13 cellular contexts compared by ENCODE assay signal in the genomic region with DNA sequence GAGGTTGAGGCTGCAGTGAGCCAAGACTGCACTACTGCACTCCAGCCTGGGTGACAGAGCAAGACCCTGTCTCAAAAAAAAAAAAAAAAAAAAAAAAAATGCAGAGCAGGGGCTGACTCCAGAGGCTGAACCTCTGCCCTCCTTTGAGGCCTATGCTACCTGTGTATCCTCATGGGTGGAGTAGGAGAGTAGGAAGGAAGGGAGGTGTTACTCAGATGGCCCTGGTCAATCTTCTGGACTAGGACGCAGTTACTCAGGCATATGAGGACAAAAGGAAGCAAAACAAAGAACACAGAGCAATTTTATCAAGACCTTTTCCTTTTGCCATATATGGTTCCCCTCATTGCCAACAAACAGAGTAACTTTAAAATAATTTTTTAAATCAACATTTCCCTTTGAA. TPM values are rescaled to one million over a fixed set of nuclear protein-coding genes. Genes with fewer than 3 reads are reported as not detected.
DNase-seq lines count a peak whose midpoint lies in the region; ATAC-seq and TF ChIP-seq lines count a peak whose summit lies in the region.
"Had no signal": no experiment of that assay in that cellular context is flagged by ENCODE, and none has a peak within 500 bp of the region (broad histone marks: within the 10 kb centered on the region; RNA-seq: fewer than 3 reads in every experiment).

No MANE protein-coding gene starts in this region.

- ATAC-seq in right cardiac atrium (peak; percentile 44 to 83), HG03571 (IDR thresholded peaks at IDR 0.05; ENCODE audit: unreplicated experiment) (no peak), SK-N-SH treated with all-trans-retinoic acid at 6 μM for 48 hours (no peak)

- H3K27ac ChIP-seq in right cardiac atrium (ENCODE audit: low read length) (peak overlapping the region; percentile 98), uterus (peak overlapping the region; percentile 86 to 96)

- H3K27me3 ChIP-seq in right cardiac atrium (ENCODE audit: control insufficient read depth, insufficient read depth): no peaks in the 10 kb centered on the region
- no peaks in the 10 kb centered on the region for H3K27me3 ChIP-seq in uterus

- no peaks in the 10 kb centered on the region for H3K36me3 ChIP-seq in uterus

- peaks cover 16% of the 10 kb centered on the region for H3K4me1 ChIP-seq in right cardiac atrium (ENCODE audit: control insufficient read depth, insufficient read depth, low read length)
- H3K4me1 ChIP-seq in uterus: peaks cover 13 to 17% of the 10 kb centered on the region in 2 donors

- no peaks in the 10 kb centered on the region for H3K9me3 ChIP-seq in right cardiac atrium (ENCODE audit: control insufficient read depth, low read length)
- H3K9me3 ChIP-seq in uterus: no peaks in the 10 kb centered on the region

- WGBS in right cardiac atrium: 50% methylated on average over 1 of the region's 1 CpG

- DNase-seq in NCI-H2196 (lab: John Stamatoyannopoulos, UW; ENCODE audit: unreplicated experiment) (peak; percentile 32), NCI-H2196 treated with DMSO at 0.1 percent for 48 hours (lab: John Stamatoyannopoulos, UW; ENCODE audit: unreplicated experiment) (no peak), right cardiac atrium (no peak), osteocyte (ENCODE audit: extremely low spot score, unreplicated experiment) (no peak), uterus (no peak), anterior cingulate cortex (lab: John Stamatoyannopoulos, UW) (no peak)
- DNase-seq: 8988T; activated CD8-positive, alpha-beta memory T cell treated with anti-CD3 and anti-CD28 coated beads for 24 hours; activated naive CD4-positive, alpha-beta T cell treated with Interleukin-2 at 50 U/mL for 16 hours; cerebellar nuclear complex had no signal

- H3K4me1 Mint-ChIP-seq in osteocyte (ENCODE audit: unreplicated experiment): peaks cover 26% of the 10 kb centered on the region

- H3K27me3 Mint-ChIP-seq in osteocyte (ENCODE audit: unreplicated experiment): no peaks in the 10 kb centered on the region
- H3K27me3 Mint-ChIP-seq: progenitor cell of endocrine pancreas had no signal

- H3K4me3 ChIP-seq in right cardiac atrium (ENCODE audit: low read length) (peak overlapping the region; percentile 54), uterus (peak overlapping the region; percentile 16 to 20)

- intact Hi-C loops in right cardiac atrium (cut with DNase I): no loop called here
- intact Hi-C loops in uterus (cut with DNase I; ENCODE audit: low total_unique reads): no loop called here

- H3K27ac Mint-ChIP-seq in osteocyte (ENCODE audit: unreplicated experiment): peak overlapping the region; percentile 86
- H3K27ac Mint-ChIP-seq: progenitor cell of endocrine pancreas had no signal

- no peaks in the 10 kb centered on the region for H3K36me3 Mint-ChIP-seq in osteocyte (ENCODE audit: unreplicated experiment)

- no peaks in the 10 kb centered on the region for H3K9me3 Mint-ChIP-seq in osteocyte (ENCODE audit: unreplicated experiment)

- TF ChIP-seq POLR2A in uterus (IDR thresholded peaks at IDR 0.05): no peak

- TF ChIP-seq CTCF in osteocyte (IDR thresholded peaks at IDR 0.05) (no peak), uterus (IDR thresholded peaks at IDR 0.05) (no peak)

- H3K4me3 Mint-ChIP-seq in osteocyte (ENCODE audit: unreplicated experiment): no peak overlapping the region

TF ChIP-seq in SK-N-SH treated with all-trans-retinoic acid at 6 μM for 48 hours, 23 proteins besides CTCF, POLR2A, EP300 and RAD21:
- TF ChIP-seq RARB (CRISPR knock-in tag; IDR thresholded peaks at IDR 0.05): no peak
- no peak for TF ChIP-seq ZNF8 (CRISPR knock-in tag; IDR thresholded peaks at IDR 0.05)
- TF ChIP-seq BACH2 (CRISPR knock-in tag; IDR thresholded peaks at IDR 0.05; ENCODE audit: borderline replicate concordance): no peak
- no peak for TF ChIP-seq SNAI2 (CRISPR knock-in tag; IDR thresholded peaks at IDR 0.05)
- no peak for TF ChIP-seq GLIS3 (CRISPR knock-in tag; IDR thresholded peaks at IDR 0.05)
- TF ChIP-seq ZNF565 (CRISPR knock-in tag; conservative IDR thresholded peaks at IDR 0.05; ENCODE audit: low read depth): no peak
- no peak for TF ChIP-seq PPARA (CRISPR knock-in tag; IDR thresholded peaks at IDR 0.05; ENCODE audit: borderline replicate concordance)
- no peak for TF ChIP-seq ZC3H10 (CRISPR knock-in tag; IDR thresholded peaks at IDR 0.05)
- no peak for TF ChIP-seq TOX (CRISPR knock-in tag; IDR thresholded peaks at IDR 0.05; ENCODE audit: borderline replicate concordance)
- no peak for TF ChIP-seq ESRRG (CRISPR knock-in tag; IDR thresholded peaks at IDR 0.05)
- no peak for TF ChIP-seq TSHZ2 (CRISPR knock-in tag; IDR thresholded peaks at IDR 0.05)
- TF ChIP-seq ISL1 (CRISPR knock-in tag; IDR thresholded peaks at IDR 0.05): no peak
- TF ChIP-seq, protein P1, sequence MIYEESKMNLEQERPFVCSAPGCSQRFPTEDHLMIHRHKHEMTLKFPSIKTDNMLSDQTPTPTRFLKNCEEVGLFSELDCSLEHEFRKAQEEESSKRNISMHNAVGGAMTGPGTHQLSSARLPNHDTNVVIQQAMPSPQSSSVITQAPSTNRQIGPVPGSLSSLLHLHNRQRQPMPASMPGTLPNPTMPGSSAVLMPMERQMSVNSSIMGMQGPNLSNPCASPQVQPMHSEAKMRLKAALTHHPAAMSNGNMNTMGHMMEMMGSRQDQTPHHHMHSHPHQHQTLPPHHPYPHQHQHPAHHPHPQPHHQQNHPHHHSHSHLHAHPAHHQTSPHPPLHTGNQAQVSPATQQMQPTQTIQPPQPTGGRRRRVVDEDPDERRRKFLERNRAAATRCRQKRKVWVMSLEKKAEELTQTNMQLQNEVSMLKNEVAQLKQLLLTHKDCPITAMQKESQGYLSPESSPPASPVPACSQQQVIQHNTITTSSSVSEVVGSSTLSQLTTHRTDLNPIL (CRISPR knock-in tag; IDR thresholded peaks at IDR 0.05; ENCODE audit: low read depth): no peak
- TF ChIP-seq ZFP3 (CRISPR knock-in tag; IDR thresholded peaks at IDR 0.05): no peak
- TF ChIP-seq OSR1 (CRISPR knock-in tag; IDR thresholded peaks at IDR 0.05): no peak
- TF ChIP-seq ZNF70 (CRISPR knock-in tag; IDR thresholded peaks at IDR 0.05): no peak
- no peak for TF ChIP-seq ARNTL (CRISPR knock-in tag; IDR thresholded peaks at IDR 0.05; ENCODE audit: borderline replicate concordance, low read depth)

RNA-seq across cellular contexts. Expression of gene TGFBR3, which starts 35.2 kb away (rescaled TPM):
- total RNA-seq in right cardiac atrium: 10 to 100 TPM; 36.4 to 52.4 (median 39.2) TPM
- 14.5 TPM for polyA plus RNA-seq in right cardiac atrium
- 14.1 and 17.2 TPM in 2 replicates for total RNA-seq in osteocyte
- 100 to 1,000 TPM in 3 of 4 donors, 10 to 100 TPM in 1; 87.8 to 388 (median 212) TPM for total RNA-seq in uterus

Comparison
In these comparisons a context has a peak if more than half of its experiments do, and no peak if none do; other contexts are left out.
1. ATAC-seq: peak in right cardiac atrium (2 of 2); none in HG03571 (single experiment) and SK-N-SH treated with all-trans-retinoic acid at 6 μM for 48 hours (single experiment).